Comparison of ENCODE assay signal across 20 cellular contexts in genomic region chr9:135144581-135145108, GRCh38. TPM values are rescaled to one million over a fixed set of nuclear protein-coding genes. Genes with fewer than 3 reads are reported as not detected.
DNase-seq lines count a peak whose midpoint lies in the region; ATAC-seq and TF ChIP-seq lines count a peak whose summit lies in the region.
"Had no signal": no experiment of that assay in that cellular context is flagged by ENCODE, and none has a peak within 500 bp of the region (broad histone marks: within the 10 kb centered on the region; RNA-seq: fewer than 3 reads in every experiment).

No MANE protein-coding gene starts in this region.

- DNase-seq in NCI-H1694 treated with DMSO at 0.1 percent for 48 hours (lab: John Stamatoyannopoulos, UW) = peak; percentile 9
- DNase-seq in NCI-H1694 (lab: John Stamatoyannopoulos, UW) = no peak
- peak; percentile 66 for DNase-seq in ELF-1 (ENCODE audit: low read depth, low spot score)
- peak; percentile 95 for DNase-seq in NCI-H69 (lab: John Stamatoyannopoulos, UW)
- DNase-seq in osteoblast (ENCODE audit: insufficient read length, low spot score, missing footprints) = peak; percentile 50
- no peak for DNase-seq in SK-N-DZ (ENCODE audit: low spot score)
- DNase-seq in NCI-H1930 (lab: John Stamatoyannopoulos, UW) = no peak
- DNase-seq: activated CD4-positive, CD25-positive, alpha-beta regulatory T cell; activated CD8-positive, alpha-beta memory T cell treated with anti-CD3 and anti-CD28 coated beads for 24 hours; activated naive CD8-positive, alpha-beta T cell treated with anti-CD3 and anti-CD28 coated beads, Interleukin-2, amount 10 ng/mL, durations not matched to agents 7 days and 5 days; DND-41; dorsolateral prefrontal cortex; erythroblast; gastrocnemius medialis; GM23248; MM.1S; SIG-M5; stimulated activated CD4-positive, alpha-beta T cell treated with anti-CD3 and anti-CD28 coated beads, Interleukin-12 subunit alpha, Interleukin-12 subunit beta, amount 100 ng/mL, for 4 hours had no signal

- H2AFZ ChIP-seq in osteoblast (ENCODE audit: low read length) = no peak overlapping the region
- H2AFZ ChIP-seq: GM23248 had no signal

- H3K36me3 ChIP-seq in osteoblast (ENCODE audit: insufficient read depth, low read length) = no peaks in the 10 kb centered on the region
- H3K36me3 ChIP-seq: gastrocnemius medialis had no signal

- TF ChIP-seq CTCF in osteoblast (IDR thresholded peaks at IDR 0.05; ENCODE audit: extremely low read depth, low read depth, low read length) = no peak

- no peaks in the 10 kb centered on the region for H3K9me3 ChIP-seq in osteoblast (ENCODE audit: low read depth, low read length)
- H3K9me3 ChIP-seq: gastrocnemius medialis had no signal

- no peak overlapping the region for H3K27ac ChIP-seq in osteoblast (ENCODE audit: low read depth, low read length)
- H3K27ac ChIP-seq: dorsolateral prefrontal cortex, gastrocnemius medialis, GM23248 had no signal

- no peaks in the 10 kb centered on the region for H3K79me2 ChIP-seq in osteoblast (ENCODE audit: insufficient read depth, low read length)

- ATAC-seq in HG03342 (IDR thresholded peaks at IDR 0.05; ENCODE audit: unreplicated experiment) = no peak
- ATAC-seq: gastrocnemius medialis had no signal

- no peaks in the 10 kb centered on the region for H3K4me1 ChIP-seq in osteoblast (ENCODE audit: insufficient read depth, low read length)
- H3K4me1 ChIP-seq: gastrocnemius medialis had no signal

- no peak overlapping the region for H3K4me3 ChIP-seq in osteoblast (ENCODE audit: insufficient read depth, low read length)
- H3K4me3 ChIP-seq: dorsolateral prefrontal cortex, gastrocnemius medialis, GM23248 had no signal

- no peak overlapping the region for H3K4me2 ChIP-seq in osteoblast (ENCODE audit: insufficient read depth, low read length)

- no peaks in the 10 kb centered on the region for H3K27me3 ChIP-seq in osteoblast (ENCODE audit: insufficient read depth, low read length)

- no peaks in the 10 kb centered on the region for H4K20me1 ChIP-seq in osteoblast (ENCODE audit: insufficient read depth, low read length)

RNA-seq across cellular contexts. Expression of gene OLFM1, which starts 57.2 kb away (rescaled TPM):
- total RNA-seq in osteoblast = under 0.01 and 0.29 TPM in 2 replicates
- 23.3 and 26.1 TPM in 2 replicates for polyA plus RNA-seq in SK-N-DZ (2014; cell fraction: cytosol; rRNA removed)
- 9.9 and 12.6 TPM in 2 replicates for polyA plus RNA-seq in SK-N-DZ (2014; cell fraction: nucleus; rRNA removed)
- total RNA-seq: activated naive CD8-positive, alpha-beta T cell treated with anti-CD3 and anti-CD28 coated beads, Interleukin-2, amount 10 ng/mL, durations not matched to agents 7 days and 5 days; T-helper 2 cell treated with Interferon-gamma antibody and Interleukin-4, amounts not matched to agents 100 ng/mL and 5 ng/mL, for 36 hours had no signal

Comparison
In these comparisons a context has a peak if more than half of its experiments do, and no peak if none do; other contexts are left out.
1. DNase-seq: peak in NCI-H1694 treated with DMSO at 0.1 percent for 48 hours (single experiment), ELF-1 (single experiment), NCI-H69 (single experiment) and osteoblast (single experiment); none in NCI-H1694 (single experiment), SK-N-DZ (single experiment) and NCI-H1930 (0 of 2).